Comparison of ENCODE assay signal across 1 cellular context in the genomic region with DNA sequence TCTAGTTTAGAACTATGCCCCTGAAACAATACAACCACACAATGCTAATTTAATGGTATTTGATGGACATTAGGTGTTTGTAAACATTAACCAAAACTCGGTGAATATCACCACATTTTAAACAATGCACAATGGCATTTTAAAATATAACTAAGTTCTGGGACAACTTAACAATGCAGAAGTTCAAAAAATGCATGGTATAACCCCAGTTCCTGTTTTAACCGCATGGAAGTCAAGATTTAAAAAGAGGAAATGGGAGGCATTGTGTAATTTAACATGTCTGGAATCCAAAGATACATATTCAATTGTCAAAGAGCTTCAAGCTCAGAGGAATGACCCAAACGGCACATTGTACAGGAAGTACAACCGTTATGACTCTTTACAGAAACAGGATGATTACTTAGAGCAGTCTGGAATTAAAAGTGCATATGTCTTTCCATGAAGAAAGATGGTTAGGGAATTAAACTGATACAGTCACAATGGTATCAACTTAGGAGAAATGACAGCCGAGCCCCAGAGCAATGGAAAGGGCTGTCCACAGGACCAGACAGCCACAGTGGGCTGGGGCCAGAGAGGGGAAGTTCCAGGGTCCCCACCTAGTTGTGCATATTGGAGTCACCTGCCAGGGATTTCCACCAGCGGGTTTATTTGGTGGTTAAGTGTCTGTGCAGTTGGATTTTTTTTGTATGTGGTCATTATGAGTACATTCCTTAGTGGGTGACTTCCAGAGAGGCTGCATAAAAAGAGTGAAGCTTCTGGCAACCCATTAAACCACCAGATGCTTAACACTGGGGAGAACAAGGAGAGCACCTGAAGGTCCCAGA.
TF ChIP-seq lines count a peak whose summit lies in the region.

No MANE protein-coding gene starts in this region.

TF ChIP-seq in K562, 482 proteins besides CTCF, POLR2A, EP300 and RAD21 (continues in another document):
- TF ChIP-seq GTF2E2 (tag; IDR thresholded peaks at IDR 0.05) (0 out of 2 replicates have a peak, but pooled peaks have one; percentile 58), ZNF766 (CRISPR knock-in tag; conservative IDR thresholded peaks at IDR 0.05) (0 out of 2 replicates have a peak, but pooled peaks have one; percentile 62), ELF1 (tag; IDR thresholded peaks at IDR 0.05) (peak; percentile 45), NR2C1 (IDR thresholded peaks at IDR 0.05) (no peak; the same call in 1 of the 2 replicates), NR2C1 (tag; IDR thresholded peaks at IDR 0.05) (peak; percentile 63), ARNT (IDR thresholded peaks at IDR 0.05) (0 out of 4 replicates have a peak, but pooled peaks of 1 of the 2 experiments have one; percentile 33), CEBPG (CRISPR knock-in tag; IDR thresholded peaks at IDR 0.05) (peak; percentile 78), CEBPG (tag; conservative IDR thresholded peaks at IDR 0.05 in 1 of 2, IDR thresholded peaks at IDR 0.05 in 1 of 2) (peak; percentile 77 to 85; a peak in 3 of 4 replicates), ZNF644 (tag; IDR thresholded peaks at IDR 0.05; ENCODE audit: low read depth) (peak; percentile 72; the same call in 1 of the 2 replicates), TAL1 (IDR thresholded peaks at IDR 0.05) (peak; percentile 59), PPARD (CRISPR knock-in tag; IDR thresholded peaks at IDR 0.05) (no peak), KLF6 (CRISPR knock-in tag; IDR thresholded peaks at IDR 0.05; ENCODE audit: borderline replicate concordance) (peak; percentile 83; the same call in 1 of the 2 replicates), CHD2 (IDR thresholded peaks at IDR 0.05; ENCODE audit: low read depth, low read length) (no peak), TRIM24 (IDR thresholded peaks at IDR 0.05) (peak; percentile 6 to 42; a peak in 1 of 4 replicates), NR2C2 (CRISPR knock-in tag; IDR thresholded peaks at IDR 0.05) (no peak), NR2C2 (tag; IDR thresholded peaks at IDR 0.05) (peak; percentile 57), LCOR (CRISPR knock-in tag; IDR thresholded peaks at IDR 0.05) (0 out of 2 replicates have a peak, but pooled peaks have one; percentile 41), MEIS2 (IDR thresholded peaks at IDR 0.05; ENCODE audit: partially characterized antibody) (peak; percentile 54), CXXC5 (CRISPR knock-in tag; IDR thresholded peaks at IDR 0.05) (0 out of 2 replicates have a peak, but pooled peaks have one; percentile 32), PML (IDR thresholded peaks at IDR 0.05; ENCODE audit: low read length) (peak; percentile 58; the same call in 1 of the 2 replicates), FOXM1 (IDR thresholded peaks at IDR 0.05; ENCODE audit: low read depth) (peak; percentile 97), FOXM1 (CRISPR knock-in tag; IDR thresholded peaks at IDR 0.05; ENCODE audit: low read depth) (no peak), LEF1 (IDR thresholded peaks at IDR 0.05) (peak; percentile 64; the same call in 1 of the 2 replicates), RCOR1 (IDR thresholded peaks at IDR 0.05; ENCODE audit: borderline replicate concordance in 1 of 2, low read depth in 2 of 2, low read length in 2 of 2) (0 out of 4 replicates have a peak, but pooled peaks of 1 of the 2 experiments have one; percentile 29), ZNF354B (CRISPR knock-in tag; IDR thresholded peaks at IDR 0.05) (peak; percentile 3; the same call in 1 of the 2 replicates)
- TF ChIP-seq, protein P1, sequence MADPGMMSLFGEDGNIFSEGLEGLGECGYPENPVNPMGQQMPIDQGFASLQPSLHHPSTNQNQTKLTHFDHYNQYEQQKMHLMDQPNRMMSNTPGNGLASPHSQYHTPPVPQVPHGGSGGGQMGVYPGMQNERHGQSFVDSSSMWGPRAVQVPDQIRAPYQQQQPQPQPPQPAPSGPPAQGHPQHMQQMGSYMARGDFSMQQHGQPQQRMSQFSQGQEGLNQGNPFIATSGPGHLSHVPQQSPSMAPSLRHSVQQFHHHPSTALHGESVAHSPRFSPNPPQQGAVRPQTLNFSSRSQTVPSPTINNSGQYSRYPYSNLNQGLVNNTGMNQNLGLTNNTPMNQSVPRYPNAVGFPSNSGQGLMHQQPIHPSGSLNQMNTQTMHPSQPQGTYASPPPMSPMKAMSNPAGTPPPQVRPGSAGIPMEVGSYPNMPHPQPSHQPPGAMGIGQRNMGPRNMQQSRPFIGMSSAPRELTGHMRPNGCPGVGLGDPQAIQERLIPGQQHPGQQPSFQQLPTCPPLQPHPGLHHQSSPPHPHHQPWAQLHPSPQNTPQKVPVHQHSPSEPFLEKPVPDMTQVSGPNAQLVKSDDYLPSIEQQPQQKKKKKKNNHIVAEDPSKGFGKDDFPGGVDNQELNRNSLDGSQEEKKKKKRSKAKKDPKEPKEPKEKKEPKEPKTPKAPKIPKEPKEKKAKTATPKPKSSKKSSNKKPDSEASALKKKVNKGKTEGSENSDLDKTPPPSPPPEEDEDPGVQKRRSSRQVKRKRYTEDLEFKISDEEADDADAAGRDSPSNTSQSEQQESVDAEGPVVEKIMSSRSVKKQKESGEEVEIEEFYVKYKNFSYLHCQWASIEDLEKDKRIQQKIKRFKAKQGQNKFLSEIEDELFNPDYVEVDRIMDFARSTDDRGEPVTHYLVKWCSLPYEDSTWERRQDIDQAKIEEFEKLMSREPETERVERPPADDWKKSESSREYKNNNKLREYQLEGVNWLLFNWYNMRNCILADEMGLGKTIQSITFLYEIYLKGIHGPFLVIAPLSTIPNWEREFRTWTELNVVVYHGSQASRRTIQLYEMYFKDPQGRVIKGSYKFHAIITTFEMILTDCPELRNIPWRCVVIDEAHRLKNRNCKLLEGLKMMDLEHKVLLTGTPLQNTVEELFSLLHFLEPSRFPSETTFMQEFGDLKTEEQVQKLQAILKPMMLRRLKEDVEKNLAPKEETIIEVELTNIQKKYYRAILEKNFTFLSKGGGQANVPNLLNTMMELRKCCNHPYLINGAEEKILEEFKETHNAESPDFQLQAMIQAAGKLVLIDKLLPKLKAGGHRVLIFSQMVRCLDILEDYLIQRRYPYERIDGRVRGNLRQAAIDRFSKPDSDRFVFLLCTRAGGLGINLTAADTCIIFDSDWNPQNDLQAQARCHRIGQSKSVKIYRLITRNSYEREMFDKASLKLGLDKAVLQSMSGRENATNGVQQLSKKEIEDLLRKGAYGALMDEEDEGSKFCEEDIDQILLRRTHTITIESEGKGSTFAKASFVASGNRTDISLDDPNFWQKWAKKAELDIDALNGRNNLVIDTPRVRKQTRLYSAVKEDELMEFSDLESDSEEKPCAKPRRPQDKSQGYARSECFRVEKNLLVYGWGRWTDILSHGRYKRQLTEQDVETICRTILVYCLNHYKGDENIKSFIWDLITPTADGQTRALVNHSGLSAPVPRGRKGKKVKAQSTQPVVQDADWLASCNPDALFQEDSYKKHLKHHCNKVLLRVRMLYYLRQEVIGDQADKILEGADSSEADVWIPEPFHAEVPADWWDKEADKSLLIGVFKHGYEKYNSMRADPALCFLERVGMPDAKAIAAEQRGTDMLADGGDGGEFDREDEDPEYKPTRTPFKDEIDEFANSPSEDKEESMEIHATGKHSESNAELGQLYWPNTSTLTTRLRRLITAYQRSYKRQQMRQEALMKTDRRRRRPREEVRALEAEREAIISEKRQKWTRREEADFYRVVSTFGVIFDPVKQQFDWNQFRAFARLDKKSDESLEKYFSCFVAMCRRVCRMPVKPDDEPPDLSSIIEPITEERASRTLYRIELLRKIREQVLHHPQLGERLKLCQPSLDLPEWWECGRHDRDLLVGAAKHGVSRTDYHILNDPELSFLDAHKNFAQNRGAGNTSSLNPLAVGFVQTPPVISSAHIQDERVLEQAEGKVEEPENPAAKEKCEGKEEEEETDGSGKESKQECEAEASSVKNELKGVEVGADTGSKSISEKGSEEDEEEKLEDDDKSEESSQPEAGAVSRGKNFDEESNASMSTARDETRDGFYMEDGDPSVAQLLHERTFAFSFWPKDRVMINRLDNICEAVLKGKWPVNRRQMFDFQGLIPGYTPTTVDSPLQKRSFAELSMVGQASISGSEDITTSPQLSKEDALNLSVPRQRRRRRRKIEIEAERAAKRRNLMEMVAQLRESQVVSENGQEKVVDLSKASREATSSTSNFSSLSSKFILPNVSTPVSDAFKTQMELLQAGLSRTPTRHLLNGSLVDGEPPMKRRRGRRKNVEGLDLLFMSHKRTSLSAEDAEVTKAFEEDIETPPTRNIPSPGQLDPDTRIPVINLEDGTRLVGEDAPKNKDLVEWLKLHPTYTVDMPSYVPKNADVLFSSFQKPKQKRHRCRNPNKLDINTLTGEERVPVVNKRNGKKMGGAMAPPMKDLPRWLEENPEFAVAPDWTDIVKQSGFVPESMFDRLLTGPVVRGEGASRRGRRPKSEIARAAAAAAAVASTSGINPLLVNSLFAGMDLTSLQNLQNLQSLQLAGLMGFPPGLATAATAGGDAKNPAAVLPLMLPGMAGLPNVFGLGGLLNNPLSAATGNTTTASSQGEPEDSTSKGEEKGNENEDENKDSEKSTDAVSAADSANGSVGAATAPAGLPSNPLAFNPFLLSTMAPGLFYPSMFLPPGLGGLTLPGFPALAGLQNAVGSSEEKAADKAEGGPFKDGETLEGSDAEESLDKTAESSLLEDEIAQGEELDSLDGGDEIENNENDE (IDR thresholded peaks at IDR 0.05; ENCODE audit: low read depth, low read length): no peak
- TF ChIP-seq, protein P2, sequence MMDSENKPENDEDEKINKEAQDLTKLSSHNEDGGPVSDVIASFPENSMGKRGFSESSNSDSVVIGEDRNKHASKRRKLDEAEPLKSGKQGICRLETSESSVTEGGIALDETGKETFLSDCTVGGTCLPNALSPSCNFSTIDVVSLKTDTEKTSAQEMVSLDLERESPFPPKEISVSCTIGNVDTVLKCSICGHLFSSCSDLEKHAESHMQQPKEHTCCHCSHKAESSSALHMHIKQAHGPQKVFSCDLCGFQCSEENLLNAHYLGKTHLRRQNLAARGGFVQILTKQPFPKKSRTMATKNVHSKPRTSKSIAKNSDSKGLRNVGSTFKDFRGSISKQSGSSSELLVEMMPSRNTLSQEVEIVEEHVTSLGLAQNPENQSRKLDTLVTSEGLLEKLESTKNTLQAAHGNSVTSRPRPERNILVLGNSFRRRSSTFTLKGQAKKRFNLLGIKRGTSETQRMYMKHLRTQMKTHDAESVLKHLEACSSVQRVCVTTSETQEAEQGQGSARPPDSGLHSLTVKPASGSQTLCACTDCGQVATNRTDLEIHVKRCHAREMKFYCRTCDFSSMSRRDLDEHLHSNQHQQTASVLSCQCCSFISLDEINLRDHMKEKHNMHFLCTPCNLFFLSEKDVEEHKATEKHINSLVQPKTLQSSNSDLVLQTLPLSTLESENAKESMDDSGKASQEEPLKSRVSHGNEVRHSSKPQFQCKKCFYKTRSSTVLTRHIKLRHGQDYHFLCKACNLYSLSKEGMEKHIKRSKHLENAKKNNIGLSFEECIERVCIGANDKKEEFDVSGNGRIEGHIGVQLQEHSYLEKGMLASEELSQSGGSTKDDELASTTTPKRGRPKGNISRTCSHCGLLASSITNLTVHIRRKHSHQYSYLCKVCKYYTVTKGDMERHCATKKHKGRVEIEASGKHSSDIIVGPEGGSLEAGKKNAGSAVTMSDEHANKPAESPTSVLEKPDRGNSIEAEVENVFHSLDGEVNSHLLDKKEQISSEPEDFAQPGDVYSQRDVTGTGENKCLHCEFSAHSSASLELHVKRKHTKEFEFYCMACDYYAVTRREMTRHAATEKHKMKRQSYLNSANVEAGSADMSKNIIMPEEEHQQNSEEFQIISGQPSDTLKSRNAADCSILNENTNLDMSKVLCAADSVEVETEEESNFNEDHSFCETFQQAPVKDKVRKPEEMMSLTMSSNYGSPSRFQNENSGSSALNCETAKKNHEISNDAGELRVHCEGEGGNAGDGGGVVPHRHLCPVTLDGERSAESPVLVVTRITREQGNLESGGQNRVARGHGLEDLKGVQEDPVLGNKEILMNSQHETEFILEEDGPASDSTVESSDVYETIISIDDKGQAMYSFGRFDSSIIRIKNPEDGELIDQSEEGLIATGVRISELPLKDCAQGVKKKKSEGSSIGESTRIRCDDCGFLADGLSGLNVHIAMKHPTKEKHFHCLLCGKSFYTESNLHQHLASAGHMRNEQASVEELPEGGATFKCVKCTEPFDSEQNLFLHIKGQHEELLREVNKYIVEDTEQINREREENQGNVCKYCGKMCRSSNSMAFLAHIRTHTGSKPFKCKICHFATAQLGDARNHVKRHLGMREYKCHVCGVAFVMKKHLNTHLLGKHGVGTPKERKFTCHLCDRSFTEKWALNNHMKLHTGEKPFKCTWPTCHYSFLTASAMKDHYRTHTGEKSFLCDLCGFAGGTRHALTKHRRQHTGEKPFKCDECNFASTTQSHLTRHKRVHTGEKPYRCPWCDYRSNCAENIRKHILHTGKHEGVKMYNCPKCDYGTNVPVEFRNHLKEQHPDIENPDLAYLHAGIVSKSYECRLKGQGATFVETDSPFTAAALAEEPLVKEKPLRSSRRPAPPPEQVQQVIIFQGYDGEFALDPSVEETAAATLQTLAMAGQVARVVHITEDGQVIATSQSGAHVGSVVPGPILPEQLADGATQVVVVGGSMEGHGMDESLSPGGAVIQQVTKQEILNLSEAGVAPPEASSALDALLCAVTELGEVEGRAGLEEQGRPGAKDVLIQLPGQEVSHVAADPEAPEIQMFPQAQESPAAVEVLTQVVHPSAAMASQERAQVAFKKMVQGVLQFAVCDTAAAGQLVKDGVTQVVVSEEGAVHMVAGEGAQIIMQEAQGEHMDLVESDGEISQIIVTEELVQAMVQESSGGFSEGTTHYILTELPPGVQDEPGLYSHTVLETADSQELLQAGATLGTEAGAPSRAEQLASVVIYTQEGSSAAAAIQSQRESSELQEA (IDR thresholded peaks at IDR 0.05; ENCODE audit: low read depth): peak; percentile 84
- TF ChIP-seq, protein P3, sequence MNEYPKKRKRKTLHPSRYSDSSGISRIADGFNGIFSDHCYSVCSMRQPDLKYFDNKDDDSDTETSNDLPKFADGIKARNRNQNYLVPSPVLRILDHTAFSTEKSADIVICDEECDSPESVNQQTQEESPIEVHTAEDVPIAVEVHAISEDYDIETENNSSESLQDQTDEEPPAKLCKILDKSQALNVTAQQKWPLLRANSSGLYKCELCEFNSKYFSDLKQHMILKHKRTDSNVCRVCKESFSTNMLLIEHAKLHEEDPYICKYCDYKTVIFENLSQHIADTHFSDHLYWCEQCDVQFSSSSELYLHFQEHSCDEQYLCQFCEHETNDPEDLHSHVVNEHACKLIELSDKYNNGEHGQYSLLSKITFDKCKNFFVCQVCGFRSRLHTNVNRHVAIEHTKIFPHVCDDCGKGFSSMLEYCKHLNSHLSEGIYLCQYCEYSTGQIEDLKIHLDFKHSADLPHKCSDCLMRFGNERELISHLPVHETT (CRISPR knock-in tag; conservative IDR thresholded peaks at IDR 0.05 in 1 of 2, IDR thresholded peaks at IDR 0.05 in 1 of 2): peak in 1 of 2 experiments; percentile 83; a peak in 2 of 4 replicates
- TF ChIP-seq, protein P4, sequence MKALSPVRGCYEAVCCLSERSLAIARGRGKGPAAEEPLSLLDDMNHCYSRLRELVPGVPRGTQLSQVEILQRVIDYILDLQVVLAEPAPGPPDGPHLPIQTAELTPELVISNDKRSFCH (CRISPR knock-in tag; IDR thresholded peaks at IDR 0.05): no peak
- TF ChIP-seq, protein P4 (tag; IDR thresholded peaks at IDR 0.05): peak; percentile 19; the same call in 1 of the 2 replicates
